ENCODE assay signal across 19 cellular contexts in genomic region chr7:1114088-1114487, GRCh38. TPM values are rescaled to one million over a fixed set of nuclear protein-coding genes. Genes with fewer than 3 reads are reported as not detected.
"Had no signal": no experiment of that assay in that cellular context is flagged by ENCODE, and none has a peak within 500 bp of the region (broad histone marks: within the 10 kb centered on the region; RNA-seq: fewer than 3 reads in every experiment).

No MANE protein-coding gene starts in this region.

- H3K27me3 ChIP-seq: esophagus squamous epithelium, gastrocnemius medialis, neutrophil, ovary, sigmoid colon had no signal

- H3K4me1 ChIP-seq: esophagus squamous epithelium, gastrocnemius medialis, lower lobe of right lung, sigmoid colon had no signal

- H3K27ac ChIP-seq: esophagus squamous epithelium, gastrocnemius medialis, lower lobe of right lung, neutrophil, ovary, sigmoid colon had no signal

- H3K27me3 Mint-ChIP-seq: activated naive CD8-positive, alpha-beta T cell treated with anti-CD3 and anti-CD28 coated beads, Interleukin-2, amount 10 ng/mL, durations not matched to agents 7 days and 5 days; activated T-cell treated with anti-CD3 and anti-CD28 coated beads, Interleukin-2, amount 50 U/mL, for 24 hours; naive thymus-derived CD8-positive, alpha-beta T cell had no signal

- H3K9me3 Mint-ChIP-seq: naive thymus-derived CD8-positive, alpha-beta T cell had no signal

- H3K9me3 ChIP-seq: esophagus squamous epithelium, gastrocnemius medialis, lower lobe of right lung, neutrophil, ovary, sigmoid colon had no signal

- H3K4me3 ChIP-seq: esophagus squamous epithelium, gastrocnemius medialis, lower lobe of right lung, ovary, sigmoid colon, smooth muscle cell had no signal

- ATAC-seq: gastrocnemius medialis; lower lobe of right lung; naive thymus-derived CD8-positive, alpha-beta T cell had no signal

- H3K27ac Mint-ChIP-seq: activated naive CD8-positive, alpha-beta T cell treated with anti-CD3 and anti-CD28 coated beads, Interleukin-2, amount 10 ng/mL, durations not matched to agents 7 days and 5 days; activated T-cell treated with anti-CD3 and anti-CD28 coated beads, Interleukin-2, amount 50 U/mL, for 24 hours; activated T-helper 2 cell treated with anti-CD3 and anti-CD28 coated beads, Interferon-gamma antibody, Interleukin-2, Interleukin-4, amounts not matched to agents 10 μg/mL and 5 μg/mL and 100 μg/mL, durations not matched to agents 14 hours and 24 hours and 36 hours; endodermal cell had no signal

- H3K4me1 Mint-ChIP-seq: endodermal cell had no signal

- H3K36me3 ChIP-seq: gastrocnemius medialis, lower lobe of right lung, neutrophil, ovary had no signal

- DNase-seq: activated naive CD4-positive, alpha-beta T cell; activated naive CD8-positive, alpha-beta T cell treated with anti-CD3 and anti-CD28 coated beads, Interleukin-2, amount 10 ng/mL, durations not matched to agents 7 days and 5 days; activated T-cell treated with anti-CD3 and anti-CD28 coated beads, Interleukin-2, amount 50 U/mL, for 24 hours; amniotic stem cell; cortex of kidney; endodermal cell; esophagus squamous epithelium; gastrocnemius medialis; sigmoid colon; stimulated activated CD4-positive, alpha-beta T cell treated with anti-CD3 and anti-CD28 coated beads, Interleukin-4, amount 100 ng/mL, for 24 hours; stimulated activated naive CD4-positive, alpha-beta T cell treated with Interleukin-2 at 50 U/mL for 16 hours; T-helper 9 cell had no signal

- H3K4me3 Mint-ChIP-seq: activated naive CD8-positive, alpha-beta T cell treated with anti-CD3 and anti-CD28 coated beads, Interleukin-2, amount 10 ng/mL, durations not matched to agents 7 days and 5 days; activated T-cell treated with anti-CD3 and anti-CD28 coated beads, Interleukin-2, amount 50 U/mL, for 24 hours; endodermal cell; naive thymus-derived CD8-positive, alpha-beta T cell had no signal

RNA-seq across cellular contexts. Expression of gene GPER1, which starts 26.2 kb away (rescaled TPM):
- total RNA-seq: T-helper 1 cell treated with Interleukin-12 subunit alpha and Interleukin-12 subunit beta and Interleukin-4 antibody, amounts not matched to agents 30 ng/mL and 1 ng/mL, for 36 hours had no signal
